3 cellular contexts compared by ENCODE assay signal in the genomic region with DNA sequence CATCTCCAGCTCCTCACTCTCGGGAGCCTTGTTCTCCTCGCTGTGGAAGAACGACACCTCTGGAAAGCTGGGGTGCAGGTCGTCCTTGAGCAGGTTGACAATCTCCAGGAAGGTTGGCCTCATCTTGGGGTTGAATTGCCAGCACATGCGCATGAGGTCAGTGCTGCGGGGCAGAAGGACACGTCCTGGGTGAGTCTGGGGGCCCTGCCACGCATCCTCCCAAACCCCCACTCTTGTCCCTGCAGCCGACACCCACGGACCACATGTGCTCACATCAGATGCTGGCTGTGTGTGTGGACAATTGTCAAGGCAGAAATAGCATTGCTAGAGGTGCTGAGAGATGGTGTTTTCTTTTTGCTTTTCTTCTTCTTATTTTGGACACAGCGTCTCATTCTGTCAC. TPM values are rescaled to one million over a fixed set of nuclear protein-coding genes. Genes with fewer than 3 reads are reported as not detected.
"Had no signal": no experiment of that assay in that cellular context is flagged by ENCODE, and none has a peak within 500 bp of the region (broad histone marks: within the 10 kb centered on the region; RNA-seq: fewer than 3 reads in every experiment).

No MANE protein-coding gene starts in this region.

- DNase-seq: GDM1, GF-D8 had no signal

- H3K4me3 ChIP-seq: GM12878 had no signal

- ATAC-seq: GM12878 had no signal

RNA-seq across cellular contexts. Expression of gene MBD3L3, which starts 58.8 kb away (rescaled TPM):
- total RNA-seq: GM12878 had no signal
- polyA plus RNA-seq: GM12878 had no signal
